ENCODE assay signal across 25 cellular contexts in genomic region chr2:235699576-235699975, GRCh38.
"Had no signal": no experiment of that assay in that cellular context is flagged by ENCODE, and none has a peak within 500 bp of the region (broad histone marks: within the 10 kb centered on the region; RNA-seq: fewer than 3 reads in every experiment).

No MANE protein-coding gene starts in this region.

- H3K4me3 Mint-ChIP-seq: activated CD8-positive, alpha-beta T cell treated with anti-CD3 and anti-CD28 coated beads, Interleukin-2, amount 10 ng/mL, durations not matched to agents 7 days and 5 days; activated naive CD8-positive, alpha-beta T cell treated with anti-CD3 and anti-CD28 coated beads, Interleukin-2, amount 10 ng/mL, durations not matched to agents 7 days and 5 days; T-helper 1 cell treated with Interleukin-12 subunit alpha and Interleukin-12 subunit beta and Interleukin-4 antibody, amounts not matched to agents 30 μg/mL and 1 μg/mL, for 36 hours had no signal

- H3K4me1 ChIP-seq: adrenal gland had no signal

- H3K36me3 Mint-ChIP-seq: activated naive CD8-positive, alpha-beta T cell treated with anti-CD3 and anti-CD28 coated beads, Interleukin-2, amount 10 ng/mL, durations not matched to agents 7 days and 5 days had no signal

- H3K27ac ChIP-seq: adrenal gland, body of pancreas, cardiac muscle cell, Peyer's patch had no signal

- H3K36me3 ChIP-seq: adrenal gland, cardiac muscle cell, Peyer's patch had no signal

- DNase-seq: activated CD4-positive, alpha-beta T cell treated with anti-CD3 and anti-CD28 coated beads for 48 hours; activated CD4-positive, alpha-beta T cell treated with anti-CD3 and anti-CD28 coated beads, Interleukin-2, amount 50 U/mL, for 4 hours; activated CD4-positive, CD25-positive, alpha-beta regulatory T cell treated with anti-CD3 and anti-CD28 coated beads, Interleukin-2, amount 50 U/mL, for 72 hours; activated CD8-positive, alpha-beta memory T cell treated with anti-CD3 and anti-CD28 coated beads, Interleukin-2, amount 50 U/mL, for 48 hours; activated CD8-positive, alpha-beta T cell treated with anti-CD3 and anti-CD28 coated beads, Interleukin-2, amount 10 ng/mL, durations not matched to agents 7 days and 5 days; activated naive CD4-positive, alpha-beta T cell treated with anti-CD3 and anti-CD28 coated beads, Interleukin-2, amount 50 U/mL, for 16 hours; activated naive CD8-positive, alpha-beta T cell treated with anti-CD3 and anti-CD28 coated beads, Interleukin-2, amount 10 ng/mL, durations not matched to agents 7 days and 5 days; activated T-cell treated with anti-CD3 and anti-CD28 coated beads, Interleukin-2, amount 50 U/mL, for 1 hour; adrenal gland; aorta; body of pancreas; KG1; NCI-H1092 treated with DMSO at 0.1 percent for 48 hours; NCI-H1436; NCI-H1694 treated with DMSO at 0.1 percent for 48 hours; NCI-H2029 treated with DMSO at 0.1 percent for 48 hours; NCI-H345; NCI-H510A treated with DMSO at 0.1 percent for 48 hours; NCI-H69; NK-92 treated with Interleukin-12 subunit alpha and Interleukin-12 subunit beta, amount 100 ng/mL, for 24 hours; OCI-M1; Peyer's patch; SHP77 treated with DMSO at 0.1 percent for 48 hours had no signal

- H3K27me3 ChIP-seq: adrenal gland, body of pancreas, cardiac muscle cell, Peyer's patch had no signal

- H3K9me3 ChIP-seq: adrenal gland, body of pancreas, Peyer's patch had no signal

- ATAC-seq: activated CD8-positive, alpha-beta T cell treated with anti-CD3 and anti-CD28 coated beads, Interleukin-2, amount 10 ng/mL, durations not matched to agents 7 days and 5 days; body of pancreas had no signal

- H3K27ac Mint-ChIP-seq: activated CD8-positive, alpha-beta T cell treated with anti-CD3 and anti-CD28 coated beads, Interleukin-2, amount 10 ng/mL, durations not matched to agents 7 days and 5 days; activated naive CD8-positive, alpha-beta T cell treated with anti-CD3 and anti-CD28 coated beads, Interleukin-2, amount 10 ng/mL, durations not matched to agents 7 days and 5 days; T-helper 1 cell treated with Interleukin-12 subunit alpha and Interleukin-12 subunit beta and Interleukin-4 antibody, amounts not matched to agents 30 μg/mL and 1 μg/mL, for 36 hours had no signal

- H3K4me1 Mint-ChIP-seq: activated naive CD8-positive, alpha-beta T cell treated with anti-CD3 and anti-CD28 coated beads, Interleukin-2, amount 10 ng/mL, durations not matched to agents 7 days and 5 days had no signal

- H3K4me3 ChIP-seq: adrenal gland, body of pancreas, cardiac muscle cell, Peyer's patch had no signal

- H3K9me3 Mint-ChIP-seq: activated naive CD8-positive, alpha-beta T cell treated with anti-CD3 and anti-CD28 coated beads, Interleukin-2, amount 10 ng/mL, durations not matched to agents 7 days and 5 days; T-helper 1 cell treated with Interleukin-12 subunit alpha and Interleukin-12 subunit beta and Interleukin-4 antibody, amounts not matched to agents 30 μg/mL and 1 μg/mL, for 36 hours had no signal
